In the genomic region with DNA sequence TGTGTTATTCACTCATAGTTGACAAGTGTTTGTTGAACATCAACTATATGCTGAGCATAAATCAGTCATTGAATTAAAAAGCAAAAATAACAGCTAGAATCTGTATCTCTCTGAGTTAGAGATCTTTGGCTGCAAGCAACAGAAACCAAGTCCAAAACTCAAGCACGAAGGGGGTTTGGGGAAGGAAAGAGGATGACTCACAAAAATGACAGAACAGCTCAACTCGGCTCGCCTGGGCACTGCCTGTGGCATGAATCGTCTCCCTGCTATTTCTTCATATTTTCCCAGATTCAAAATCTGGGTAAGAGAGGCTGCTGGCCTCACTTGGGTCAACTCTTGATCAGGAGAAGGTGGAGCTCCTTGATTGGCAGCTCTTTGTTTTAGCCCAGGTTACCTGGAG, we compare ENCODE assay signal across 10 cellular contexts.
DNase-seq lines count a peak whose midpoint lies in the region; ATAC-seq and TF ChIP-seq lines count a peak whose summit lies in the region.
"Had no signal": no experiment of that assay in that cellular context is flagged by ENCODE, and none has a peak within 500 bp of the region (broad histone marks: within the 10 kb centered on the region; RNA-seq: fewer than 3 reads in every experiment).

No MANE protein-coding gene starts in this region.

- intact Hi-C loops in Panc1 (cut with micrococcal nuclease; ENCODE audit: unreplicated experiment): no loop called here

- no peaks in the 10 kb centered on the region for H3F3A ChIP-seq in smooth muscle cell (ENCODE audit: low read depth)

- POLR2A ChIA-PET in Panc1 (lab: Charles Lee): no interaction called here

- no TSS peak for BruUV-seq in Panc1 (replicated peaks; lab: Mats Ljungman, UMichigan)

- H3K4me3 ChIP-seq in HL-60 (replicated peaks; ENCODE audit: insufficient read depth, low read length) (no peak overlapping the region), Panc1 (ENCODE audit: low read depth in 2 of 2, low read length in 2 of 2) (no peak overlapping the region), fibroblast of lung (replicated peaks in 1 of 4; ENCODE audit: control extremely low read depth in 1 of 4, insufficient read depth in 1 of 4, low read depth in 3 of 4, low read length in 4 of 4) (no peak overlapping the region), thoracic aorta (no peak overlapping the region), smooth muscle cell (no peak overlapping the region), Karpas-422 (ENCODE audit: low read length) (no peak overlapping the region)

- no peaks in the 10 kb centered on the region for H4K20me1 ChIP-seq in fibroblast of lung (ENCODE audit: control insufficient read depth, extremely low read depth, insufficient read depth, low read length)
- H4K20me1 ChIP-seq in smooth muscle cell (ENCODE audit: low read depth): no peaks in the 10 kb centered on the region
- no peaks in the 10 kb centered on the region for H4K20me1 ChIP-seq in Karpas-422 (ENCODE audit: insufficient read depth, low read depth, low read length)

- ATAC-seq in Panc1 (no peak), thoracic aorta (ENCODE audit: insufficient number of reproducible peaks, low FRiP score, low read depth) (peak; percentile 37), GM21367 (IDR thresholded peaks at IDR 0.05; ENCODE audit: unreplicated experiment) (no peak)

- H3K9ac ChIP-seq in fibroblast of lung (ENCODE audit: insufficient read depth, low read length): no peak overlapping the region
- H3K9ac ChIP-seq in smooth muscle cell (ENCODE audit: low read depth): no peak overlapping the region
- no peak overlapping the region for H3K9ac ChIP-seq in Karpas-422 (ENCODE audit: low read length)

- no peak overlapping the region for H3K4me2 ChIP-seq in fibroblast of lung (ENCODE audit: extremely low read depth, insufficient read depth, low read length)
- no peak overlapping the region for H3K4me2 ChIP-seq in smooth muscle cell
- H3K4me2 ChIP-seq in Karpas-422 (ENCODE audit: low read depth, low read length, poor library complexity, severe bottlenecking): no peak overlapping the region

- in situ Hi-C loops in Panc1 (cut with HindIII; ENCODE audit: low pct_unique_long_range_greater_than_20kb, low sequenced_read_pairs): no loop called here

- no peak overlapping the region for H2AFZ ChIP-seq in fibroblast of lung (ENCODE audit: low read length)
- no peak overlapping the region for H2AFZ ChIP-seq in smooth muscle cell (ENCODE audit: low read depth)
- no peak overlapping the region for H2AFZ ChIP-seq in Karpas-422 (ENCODE audit: low read length)

- H3K9me2 ChIP-seq in Karpas-422 (replicated peaks; ENCODE audit: insufficient read depth, low read length): no peaks in the 10 kb centered on the region

- CTCF ChIA-PET in Panc1 (lab: Charles Lee): no interaction called here

- DNase-seq in HL-60 (ENCODE audit: low read depth in 1 of 2, low spot score in 1 of 2) (peak; percentile 5 to 38), Panc1 (ENCODE audit: low read depth, low spot score) (no peak), fibroblast of lung (ENCODE audit: low read depth in 2 of 2) (peak; percentile 56 to 73), thoracic aorta (ENCODE audit: low spot score) (no peak), smooth muscle cell (lab: John Stamatoyannopoulos, UW; ENCODE audit: unreplicated experiment) (no peak), Karpas-422 (no peak)
- DNase-seq: activated gamma-delta T cell, cortex of kidney, DMS79 treated with DMSO at 0.1 percent for 48 hours had no signal

- H3K36me3 ChIP-seq in Panc1 (ENCODE audit: control insufficient read depth, insufficient read depth, low read length) (no peaks in the 10 kb centered on the region), fibroblast of lung (ENCODE audit: control insufficient read depth, insufficient read depth, low read length) (no peaks in the 10 kb centered on the region), thoracic aorta (no peaks in the 10 kb centered on the region), smooth muscle cell (ENCODE audit: low read depth) (no peaks in the 10 kb centered on the region), Karpas-422 (ENCODE audit: insufficient read depth, low read length) (no peaks in the 10 kb centered on the region)

- TF ChIP-seq CTCF in HL-60 (IDR thresholded peaks at IDR 0.05; ENCODE audit: insufficient read depth, low read length): no peak
- TF ChIP-seq CTCF in Panc1 (IDR thresholded peaks at IDR 0.05): no peak
- no peak for TF ChIP-seq CTCF in fibroblast of lung (conservative IDR thresholded peaks at IDR 0.05 in 1 of 2, IDR thresholded peaks at IDR 0.05 in 1 of 2; ENCODE audit: low read depth in 1 of 2, low read length in 2 of 2)
- no peak for TF ChIP-seq CTCF in thoracic aorta (IDR thresholded peaks at IDR 0.05)
- TF ChIP-seq CTCF in smooth muscle cell (IDR thresholded peaks at IDR 0.05; ENCODE audit: borderline replicate concordance, insufficient read depth, poor library complexity, severe bottlenecking): no peak

- 29% methylated on average over 4 of the region's 4 CpGs for WGBS in smooth muscle cell (ENCODE audit: low lambda C conversion rate)

- H3K9me3 ChIP-seq in Panc1 (ENCODE audit: control insufficient read depth, insufficient read depth, low read depth, low read length) (no peaks in the 10 kb centered on the region), fibroblast of lung (ENCODE audit: control insufficient read depth, insufficient read depth, low read depth, low read length) (no peaks in the 10 kb centered on the region), thoracic aorta (no peaks in the 10 kb centered on the region), smooth muscle cell (replicated peaks; ENCODE audit: low read depth) (no peaks in the 10 kb centered on the region), Karpas-422 (ENCODE audit: low read length) (no peaks in the 10 kb centered on the region)

- no peaks in the 10 kb centered on the region for H3K79me2 ChIP-seq in fibroblast of lung (ENCODE audit: control insufficient read depth, insufficient read depth, low read length)
- H3K79me2 ChIP-seq in smooth muscle cell (ENCODE audit: low read depth): no peaks in the 10 kb centered on the region
- no peaks in the 10 kb centered on the region for H3K79me2 ChIP-seq in Karpas-422 (ENCODE audit: low read length)

- H3K27me3 ChIP-seq in HL-60 (ENCODE audit: insufficient read depth, poor library complexity, severe bottlenecking) (no peaks in the 10 kb centered on the region), Panc1 (ENCODE audit: control insufficient read depth, insufficient read depth, low read length) (no peaks in the 10 kb centered on the region), fibroblast of lung (ENCODE audit: control insufficient read depth, insufficient read depth, low read length) (peaks cover 3% of the 10 kb centered on the region), thoracic aorta (replicated peaks; ENCODE audit: insufficient read depth) (no peaks in the 10 kb centered on the region), smooth muscle cell (ENCODE audit: low read depth) (no peaks in the 10 kb centered on the region), Karpas-422 (ENCODE audit: low read length) (no peaks in the 10 kb centered on the region)

- H3K27ac ChIP-seq in HL-60 (replicated peaks) (no peak overlapping the region), Panc1 (ENCODE audit: low read length) (peak overlapping the region; percentile 4; the same call in 1 of the 2 replicates), fibroblast of lung (ENCODE audit: insufficient read depth, low read length) (no peak overlapping the region), thoracic aorta (peak overlapping the region in 1 of 2 donors; percentile 19), smooth muscle cell (ENCODE audit: low read depth) (no peak overlapping the region), Karpas-422 (ENCODE audit: low read length) (no peak overlapping the region)

- peaks cover 17% of the 10 kb centered on the region for H3K4me1 ChIP-seq in Panc1 (ENCODE audit: control insufficient read depth, insufficient read depth, low read length)
- no peaks in the 10 kb centered on the region for H3K4me1 ChIP-seq in fibroblast of lung (ENCODE audit: control insufficient read depth, extremely low read depth, insufficient read depth, low read length)
- H3K4me1 ChIP-seq in thoracic aorta (ENCODE audit: control insufficient read depth in 1 of 2, low read depth in 2 of 2): peaks cover 0 to 18% of the 10 kb centered on the region in 2 donors
- peaks cover 3% of the 10 kb centered on the region for H3K4me1 ChIP-seq in smooth muscle cell (ENCODE audit: low read depth)
- H3K4me1 ChIP-seq in Karpas-422 (ENCODE audit: low read length): no peaks in the 10 kb centered on the region

Comparison
In these comparisons a context has a peak if more than half of its experiments do, and no peak if none do; other contexts are left out.
1. DNase-seq: peak in HL-60 (2 of 2) and fibroblast of lung (2 of 2); none in Panc1 (single experiment), thoracic aorta (single experiment), smooth muscle cell (single experiment) and Karpas-422 (single experiment).